Comparison of ENCODE assay signal across 8 cellular contexts in the genomic region with DNA sequence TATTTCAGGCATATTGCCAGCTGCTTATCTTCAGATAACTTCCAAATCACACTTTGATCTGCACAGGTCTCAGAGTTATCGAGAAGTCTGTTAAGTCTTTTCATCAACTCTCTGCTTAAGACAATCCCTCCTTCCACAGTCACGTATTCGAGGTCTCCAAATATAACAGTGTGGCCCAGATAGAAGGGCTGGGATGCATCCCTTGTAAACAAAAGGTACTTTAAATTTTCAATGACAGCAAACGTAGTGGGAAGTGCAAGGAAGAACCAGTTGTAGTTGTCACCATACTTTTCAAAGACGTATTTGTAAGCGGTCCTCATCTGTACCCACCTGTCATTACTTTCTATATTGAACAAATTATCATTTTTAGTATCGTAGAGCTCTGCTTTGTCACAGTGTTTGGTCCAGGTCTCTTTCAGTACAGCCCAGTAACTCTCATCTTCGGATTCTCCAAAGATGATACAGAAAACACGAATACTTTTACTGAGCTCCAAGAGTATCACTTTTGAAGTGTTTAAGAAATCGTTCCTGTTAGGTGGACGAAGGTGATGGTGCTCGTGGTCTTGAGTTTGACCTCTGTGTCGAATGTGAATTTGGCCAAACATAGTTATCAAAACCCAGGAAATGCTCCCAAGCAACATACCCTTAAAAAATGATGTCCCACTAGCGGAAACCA. TPM values are rescaled to one million over a fixed set of nuclear protein-coding genes. Genes with fewer than 3 reads are reported as not detected.
A peak's percentile ranks its signal among the peaks of the same experiment; 100 is the strongest.
DNase-seq lines count a peak whose midpoint lies in the region; ATAC-seq, FAIRE-seq and TF ChIP-seq lines count a peak whose summit lies in the region.

No MANE protein-coding gene starts in this region.

- no peak for FAIRE-seq in GM19239 (lab: Jason Lieb, UNC)

- 59% methylated on average over 14 of the region's 14 CpGs for WGBS in mammary epithelial cell (ENCODE audit: low coverage, missing lambda C conversion rate)
- WGBS in lung, 2 donors = 62 to 63% methylated on average over 14 of the region's 14 CpGs
- 35% methylated on average over 14 of the region's 14 CpGs for WGBS in urinary bladder

- CTCF ChIA-PET in mammary epithelial cell (lab: Charles Lee; ENCODE audit: low non-redundant PET) = no interaction called here

- dilution Hi-C loops in mammary epithelial cell (cut with HindIII; ENCODE audit: low sequenced_read_pairs) = no loop called here

- in situ Hi-C loops in mammary epithelial cell (cut with MboI; ENCODE audit: low sequenced_read_pairs in 2 of 2) = no loop called here

- no peaks in the 10 kb centered on the region for H4K20me1 ChIP-seq in mammary epithelial cell (ENCODE audit: insufficient read depth, low read length)

- no peak overlapping the region for H3K27ac ChIP-seq in mammary epithelial cell (ENCODE audit: insufficient read depth, low read depth, low read length)
- H3K27ac ChIP-seq in lung (ENCODE audit: low read depth in 1 of 2, low read length in 1 of 2) = no peak overlapping the region
- no peak overlapping the region for H3K27ac ChIP-seq in urinary bladder (ENCODE audit: low read depth)

- H3K9ac ChIP-seq in mammary epithelial cell (ENCODE audit: insufficient read depth, low read length) = no peak overlapping the region

- H3K4me3 ChIP-seq in mammary epithelial cell (replicated peaks in 1 of 3; ENCODE audit: insufficient read depth in 1 of 3, low read depth in 2 of 3, low read length in 3 of 3) (peak overlapping the region; percentile 41 to 58 (median 54)), lung (peak overlapping the region; percentile 41), urinary bladder (ENCODE audit: low read depth, low read length) (peak overlapping the region; percentile 48)

- TF ChIP-seq CTCF in mammary epithelial cell (conservative IDR thresholded peaks at IDR 0.05 in 1 of 2, IDR thresholded peaks at IDR 0.05 in 1 of 2; ENCODE audit: extremely low read depth in 1 of 2, insufficient read depth in 1 of 2, low read depth in 1 of 2, low read length in 2 of 2) = no peak
- TF ChIP-seq CTCF in lung (IDR thresholded peaks at IDR 0.05; ENCODE audit: control extremely low read depth, extremely low read depth) = no peak

- intact Hi-C loops in Right ventricle myocardium superior (cut with DNase I) (no loop called here), left ventricle myocardium superior (cut with micrococcal nuclease) (no loop called here), mammary epithelial cell (cut with micrococcal nuclease) (no loop called here)

- BruUV-seq in mammary epithelial cell (replicated peaks; lab: Mats Ljungman, UMichigan) = TSS peak; percentile 30

- H3K79me2 ChIP-seq in mammary epithelial cell (ENCODE audit: insufficient read depth, low read length) = no peaks in the 10 kb centered on the region

- peaks cover 6% of the 10 kb centered on the region for H3K4me1 ChIP-seq in mammary epithelial cell (ENCODE audit: insufficient read depth, low read length)
- H3K4me1 ChIP-seq in lung (ENCODE audit: control insufficient read depth in 2 of 2, insufficient read depth in 2 of 2, low read length in 2 of 2) = peaks cover 0 to 4% of the 10 kb centered on the region in 2 donors
- H3K4me1 ChIP-seq in urinary bladder (ENCODE audit: insufficient read depth) = no peaks in the 10 kb centered on the region

- H3K27me3 ChIP-seq in mammary epithelial cell (ENCODE audit: insufficient read depth, low read length) (no peaks in the 10 kb centered on the region), lung (ENCODE audit: control insufficient read depth, insufficient read depth) (no peaks in the 10 kb centered on the region)

- H3K4me2 ChIP-seq in mammary epithelial cell (ENCODE audit: insufficient read depth, low read depth, low read length) = peak overlapping the region; percentile 88

- peak overlapping the region; percentile 90 for H2AFZ ChIP-seq in mammary epithelial cell (ENCODE audit: low read depth, low read length)

- DNase-seq in Right ventricle myocardium superior (no peak), left ventricle myocardium superior (no peak), mammary epithelial cell (no peak), lung (ENCODE audit: low spot score) (no peak), NCI-H128 (lab: John Stamatoyannopoulos, UW; ENCODE audit: unreplicated experiment) (no peak), GM19239 (ENCODE audit: insufficient read length, low spot score) (no peak)

- H3K36me3 ChIP-seq in mammary epithelial cell (ENCODE audit: insufficient read depth, low read length) (no peaks in the 10 kb centered on the region), lung (ENCODE audit: control insufficient read depth in 2 of 2, insufficient read depth in 2 of 2, low read length in 2 of 2) (no peaks in the 10 kb centered on the region), urinary bladder (ENCODE audit: insufficient read depth) (no peaks in the 10 kb centered on the region)

- H3K9me3 ChIP-seq in mammary epithelial cell (replicated peaks; ENCODE audit: insufficient read depth, low read length) (no peaks in the 10 kb centered on the region), lung (ENCODE audit: control insufficient read depth in 2 of 2, insufficient read depth in 1 of 2, low read length in 1 of 2) (peaks cover 0 to 4% of the 10 kb centered on the region in 2 donors)

- ATAC-seq in Right ventricle myocardium superior (ENCODE audit: poor library complexity) (peak; percentile 24), left ventricle myocardium superior (no peak), lung (ENCODE audit: insufficient read depth, low FRiP score) (no peak), GM19324 (IDR thresholded peaks at IDR 0.05; ENCODE audit: low FRiP score, unreplicated experiment) (no peak)

RNA-seq across cellular contexts. Expression of a gene that starts 0.4 kb away (rescaled TPM):
- total RNA-seq in Right ventricle myocardium superior (1.1 TPM), left ventricle myocardium superior (0.64 TPM), mammary epithelial cell (under 1 TPM; 0.61 to 0.67 TPM), lung (1 to 10 TPM in 1 of 2 donors, under 1 TPM in 1; 0.40 to 1.4 TPM), urinary bladder (2.2 TPM)
- polyA plus RNA-seq in mammary epithelial cell (0.42 TPM), lung (under 1 TPM; 0.39 to 0.61 TPM), urinary bladder (2.9 TPM)
- polyA minus RNA-seq in mammary epithelial cell = not detected

RNA-seq across cellular contexts. Expression of a gene that starts 38.7 kb away (rescaled TPM):
- total RNA-seq in Right ventricle myocardium superior (1.2 TPM), left ventricle myocardium superior (1.1 TPM), mammary epithelial cell (1 to 10 TPM; 1.3 to 2.7 TPM), lung (100 to 1,000 TPM in 1 of 2 donors, 10 to 100 TPM in 1; 26.9 to 311 TPM), urinary bladder (53.6 TPM)
- polyA plus RNA-seq in mammary epithelial cell (0.94 TPM), lung (1 to 10 TPM; 2.5 to 9.7 TPM), urinary bladder (7.0 TPM)
- polyA minus RNA-seq in mammary epithelial cell = 7.9 TPM

Comparison
In these comparisons a context has a peak if more than half of its experiments do, and no peak if none do; other contexts are left out.
1. RNA of a gene that starts 38.7 kb away (total RNA-seq): 26.9 to 311 TPM in lung and 53.6 TPM in urinary bladder (single experiment); 1.3 to 2.7 TPM in mammary epithelial cell, 1.2 TPM in Right ventricle myocardium superior (single experiment) and 1.1 TPM in left ventricle myocardium superior (single experiment); every median in the first group is over 4 times any median in the second.
2. Peak in every context shown above with its lines, with median percentiles within 50 percentile points of each other: H3K4me3 ChIP-seq.